10 cellular contexts compared by ENCODE assay signal in the genomic region with DNA sequence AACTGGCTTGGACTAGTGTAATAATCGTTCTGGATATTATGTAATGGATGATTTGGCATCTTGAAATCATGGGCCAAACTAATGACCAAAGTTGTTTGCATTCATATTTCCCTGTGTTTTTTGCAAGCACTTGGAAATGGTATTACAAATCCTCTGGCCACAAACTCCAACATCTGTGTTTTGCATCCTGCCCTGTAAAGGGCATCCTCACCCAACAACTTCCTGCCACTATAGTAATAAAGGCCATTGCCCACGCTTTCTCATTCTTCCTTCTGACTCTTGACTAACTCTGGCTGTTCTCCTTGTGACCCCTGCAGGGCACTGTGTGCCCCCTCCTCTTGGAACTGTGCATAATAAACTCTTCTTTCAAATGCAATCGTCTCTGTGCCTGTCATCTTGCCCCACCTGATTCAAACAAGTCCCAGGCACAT. TPM values are rescaled to one million over a fixed set of nuclear protein-coding genes. Genes with fewer than 3 reads are reported as not detected.
A peak's percentile ranks its signal among the peaks of the same experiment; 100 is the strongest.
DNase-seq lines count a peak whose midpoint lies in the region; ATAC-seq and TF ChIP-seq lines count a peak whose summit lies in the region.
"Had no signal": no experiment of that assay in that cellular context is flagged by ENCODE, and none has a peak within 500 bp of the region (broad histone marks: within the 10 kb centered on the region; RNA-seq: fewer than 3 reads in every experiment).

No MANE protein-coding gene starts in this region.

- no peaks in the 10 kb centered on the region for H3K36me3 Mint-ChIP-seq in activated T-cell treated with anti-CD3 and anti-CD28 coated beads, Interleukin-2, amount 50 U/mL, for 4 hours (ENCODE audit: insufficient read depth)

- ATAC-seq in activated T-cell treated with anti-CD3 and anti-CD28 coated beads, Interleukin-2, amount 50 U/mL, for 4 hours, result peak; percentile 27 to 28
- peak; percentile 66 for ATAC-seq in stimulated activated naive CD8-positive, alpha-beta T cell treated with anti-CD3 and anti-CD28 coated beads, Interleukin-15, Interleukin-2, amounts not matched to agents 100 U/mL and 50 U/mL, for 24 hours
- ATAC-seq: pancreas had no signal

- no peak overlapping the region for H3K4me3 ChIP-seq in fibroblast of pulmonary artery (replicated peaks; ENCODE audit: low read depth, low read length)
- H3K4me3 ChIP-seq: pancreas had no signal

- no peak for DNase-seq in activated T-cell treated with anti-CD3 and anti-CD28 coated beads, Interleukin-2, amount 50 U/mL, for 4 hours
- DNase-seq in activated T-cell treated with anti-CD3 and anti-CD28 coated beads for 4 hours (no peak), SKM-1 (lab: John Stamatoyannopoulos, UW; ENCODE audit: unreplicated experiment) (peak; percentile 12), fibroblast of pulmonary artery (ENCODE audit: low read depth) (peak; percentile 41), DMS53 (lab: John Stamatoyannopoulos, UW) (no peak), NCI-H1417 (lab: John Stamatoyannopoulos, UW) (no peak)
- no peak for DNase-seq in stimulated activated naive CD8-positive, alpha-beta T cell treated with anti-CD3 and anti-CD28 coated beads, Interleukin-15, Interleukin-2, amounts not matched to agents 100 U/mL and 50 U/mL, for 24 hours
- DNase-seq in stimulated activated CD4-positive, alpha-beta T cell treated with anti-CD3 and anti-CD28 coated beads, Interleukin-12 subunit alpha, Interleukin-12 subunit beta, amount 100 ng/mL, for 4 hours, result no peak
- DNase-seq: effector CD8-positive, alpha-beta T cell; pancreas had no signal

- no peak for TF ChIP-seq CTCF in fibroblast of pulmonary artery (IDR thresholded peaks at IDR 0.05; ENCODE audit: low read length, missing control alignments)

- no peaks in the 10 kb centered on the region for H3K4me1 Mint-ChIP-seq in activated T-cell treated with anti-CD3 and anti-CD28 coated beads, Interleukin-2, amount 50 U/mL, for 4 hours (ENCODE audit: low read depth)

- H3K9me3 Mint-ChIP-seq in activated T-cell treated with anti-CD3 and anti-CD28 coated beads, Interleukin-2, amount 50 U/mL, for 4 hours, result no peaks in the 10 kb centered on the region

- peaks cover 22% of the 10 kb centered on the region for H3K27me3 Mint-ChIP-seq in activated T-cell treated with anti-CD3 and anti-CD28 coated beads, Interleukin-2, amount 50 U/mL, for 4 hours (ENCODE audit: low read depth)

- no peak overlapping the region for H3K4me3 Mint-ChIP-seq in activated T-cell treated with anti-CD3 and anti-CD28 coated beads, Interleukin-2, amount 50 U/mL, for 4 hours

RNA-seq across cellular contexts. Expression of a gene that starts 25.4 kb away (rescaled TPM):
- total RNA-seq in activated T-cell treated with anti-CD3 and anti-CD28 coated beads, Interleukin-2, amount 50 U/mL, for 4 hours, result 100 to 1,000 TPM; 198 to 222 (median 214) TPM

Comparison
In these comparisons a context has a peak if more than half of its experiments do, and no peak if none do; other contexts are left out.
1. DNase-seq: peak in SKM-1 (single experiment) and fibroblast of pulmonary artery (single experiment); none in activated T-cell treated with anti-CD3 and anti-CD28 coated beads, Interleukin-2, amount 50 U/mL, for 4 hours (single experiment), activated T-cell treated with anti-CD3 and anti-CD28 coated beads for 4 hours (single experiment), stimulated activated naive CD8-positive, alpha-beta T cell treated with anti-CD3 and anti-CD28 coated beads, Interleukin-15, Interleukin-2, amounts not matched to agents 100 U/mL and 50 U/mL, for 24 hours (single experiment), DMS53 (single experiment), NCI-H1417 (0 of 3) and stimulated activated CD4-positive, alpha-beta T cell treated with anti-CD3 and anti-CD28 coated beads, Interleukin-12 subunit alpha, Interleukin-12 subunit beta, amount 100 ng/mL, for 4 hours (single experiment).